ENCODE assay signal across 14 cellular contexts in the genomic region with DNA sequence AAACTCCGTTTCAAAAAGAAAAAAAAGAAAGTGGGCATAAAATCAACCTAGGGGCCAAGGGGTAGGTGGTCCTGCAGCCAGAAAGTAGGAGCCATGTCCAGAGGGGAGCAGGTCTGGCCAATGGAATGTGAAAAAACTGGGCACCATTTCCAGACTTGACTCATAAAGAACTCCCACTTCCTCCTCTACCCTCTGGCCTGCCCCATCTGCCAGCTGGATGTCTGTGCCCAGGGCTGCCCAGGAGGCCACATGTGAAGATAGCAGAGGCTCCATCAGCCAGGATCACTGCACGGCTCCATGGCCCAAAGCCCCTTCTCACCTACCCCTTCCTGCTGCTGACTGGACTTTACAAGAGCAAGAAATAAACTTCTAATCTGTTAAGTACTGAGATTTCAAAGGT. TPM values are rescaled to one million over a fixed set of nuclear protein-coding genes. Genes with fewer than 3 reads are reported as not detected.
A peak's percentile ranks its signal among the peaks of the same experiment; 100 is the strongest.
DNase-seq lines count a peak whose midpoint lies in the region; FAIRE-seq and TF ChIP-seq lines count a peak whose summit lies in the region.
"Had no signal": no experiment of that assay in that cellular context is flagged by ENCODE, and none has a peak within 500 bp of the region (broad histone marks: within the 10 kb centered on the region; RNA-seq: fewer than 3 reads in every experiment).

No MANE protein-coding gene starts in this region.

- H3K4me3 ChIP-seq in SK-N-MC: no peak overlapping the region
- no peak overlapping the region for H3K4me3 ChIP-seq in fibroblast of pulmonary artery (replicated peaks; ENCODE audit: low read depth, low read length)
- H3K4me3 ChIP-seq in Karpas-422 (ENCODE audit: low read length): no peak overlapping the region
- H3K4me3 ChIP-seq: adrenal gland, PC-9 had no signal

- no peak overlapping the region for H3K4me2 ChIP-seq in Karpas-422 (ENCODE audit: low read depth, low read length, poor library complexity, severe bottlenecking)
- H3K4me2 ChIP-seq: PC-9 had no signal

- H2AFZ ChIP-seq in Karpas-422 (ENCODE audit: low read length): no peak overlapping the region
- H2AFZ ChIP-seq: PC-9 had no signal

- in situ Hi-C loops in ACHN (cut with HindIII; ENCODE audit: low pct_ligation_motif_present, low pct_unique_long_range_greater_than_20kb, low sequenced_read_pairs): no loop called here

- peak; percentile 50 for DNase-seq in ACHN
- peak; percentile 41 for DNase-seq in EH (ENCODE audit: low read depth)
- no peak for DNase-seq in SK-N-MC (ENCODE audit: low read depth, low spot score)
- DNase-seq in fibroblast of pulmonary artery (ENCODE audit: low read depth): peak; percentile 45
- no peak for DNase-seq in GM19239 (ENCODE audit: insufficient read length, low spot score)
- DNase-seq in cortex of kidney (lab: John Stamatoyannopoulos, UW): no peak
- no peak for DNase-seq in retina
- DNase-seq in Karpas-422: no peak
- DNase-seq: NCI-H2171; PC-9; stimulated activated CD4-positive, alpha-beta T cell treated with anti-CD3 and anti-CD28 coated beads, Interleukin-2, amount 100 ng/mL, for 48 hours; stimulated activated naive B cell treated with anti-CD40 and anti-IgM and Interleukin-4, amounts not matched to agents 10 μg/mL and 1 μg/mL and 100 μg/mL, for 72 hours; T1000 had no signal

- H3K27me3 ChIP-seq in Karpas-422 (ENCODE audit: low read length): no peaks in the 10 kb centered on the region
- H3K27me3 ChIP-seq: adrenal gland had no signal

- no peak for TF ChIP-seq CTCF in fibroblast of pulmonary artery (IDR thresholded peaks at IDR 0.05; ENCODE audit: low read length, missing control alignments)

- H3K9ac ChIP-seq in SK-N-MC (ENCODE audit: insufficient read length): no peak overlapping the region
- no peak overlapping the region for H3K9ac ChIP-seq in Karpas-422 (ENCODE audit: low read length)

- peaks cover 8% of the 10 kb centered on the region for H3K4me1 ChIP-seq in Karpas-422 (ENCODE audit: low read length)

- H3K9me2 ChIP-seq in Karpas-422 (replicated peaks; ENCODE audit: insufficient read depth, low read length): no peaks in the 10 kb centered on the region

- H3K27ac ChIP-seq in SK-N-MC: peak overlapping the region; percentile 61
- no peak overlapping the region for H3K27ac ChIP-seq in Karpas-422 (ENCODE audit: low read length)
- H3K27ac ChIP-seq: PC-9 had no signal

- H3K79me2 ChIP-seq in Karpas-422 (ENCODE audit: low read length): no peaks in the 10 kb centered on the region

- no peaks in the 10 kb centered on the region for H4K20me1 ChIP-seq in Karpas-422 (ENCODE audit: insufficient read depth, low read depth, low read length)

- H3K9me3 ChIP-seq in SK-N-MC (ENCODE audit: low read depth, low read length) (no peaks in the 10 kb centered on the region), Karpas-422 (ENCODE audit: low read length) (no peaks in the 10 kb centered on the region)
- H3K9me3 ChIP-seq: adrenal gland had no signal

- H3K36me3 ChIP-seq in SK-N-MC (ENCODE audit: insufficient read depth, low read length) (no peaks in the 10 kb centered on the region), Karpas-422 (ENCODE audit: insufficient read depth, low read length) (no peaks in the 10 kb centered on the region)
- H3K36me3 ChIP-seq: adrenal gland had no signal

- FAIRE-seq in GM19239 (lab: Jason Lieb, UNC): no peak

RNA-seq across cellular contexts. Expression of gene EEIG1, which starts 42.1 kb away (rescaled TPM):
- total RNA-seq in Karpas-422 (2014; rRNA removed; shearing (Covaris generic); ENCODE audit: low replicate concordance): 6.9 and 10.1 TPM in 2 replicates

RNA-seq across cellular contexts. Expression of gene NAIF1, which starts 44.2 kb away (rescaled TPM):
- 7.3 and 13.9 TPM in 2 replicates for total RNA-seq in Karpas-422 (2014; rRNA removed; shearing (Covaris generic); ENCODE audit: low replicate concordance)

RNA-seq across cellular contexts. Expression of gene SLC25A25, which starts 45.1 kb away (rescaled TPM):
- 4.1 and 12.7 TPM in 2 replicates for total RNA-seq in Karpas-422 (2014; rRNA removed; shearing (Covaris generic); ENCODE audit: low replicate concordance)

Comparison
In these comparisons a context has a peak if more than half of its experiments do, and no peak if none do; other contexts are left out.
1. DNase-seq: peak in ACHN (single experiment), EH (single experiment) and fibroblast of pulmonary artery (single experiment); none in SK-N-MC (single experiment), GM19239 (single experiment), cortex of kidney (single experiment), retina (single experiment) and Karpas-422 (single experiment).